1 cellular context compared by ENCODE assay signal in genomic region chr4:138267835-138268234, GRCh38.
TF ChIP-seq lines count a peak whose summit lies in the region.

No MANE protein-coding gene starts in this region.

TF ChIP-seq in H1, 55 proteins besides CTCF, POLR2A, EP300 and RAD21 (continued from another document):
- no peak for TF ChIP-seq CHD1 (IDR thresholded peaks at IDR 0.05; ENCODE audit: low read depth, low read length)
- no peak for TF ChIP-seq CHD2 (IDR thresholded peaks at IDR 0.05; ENCODE audit: low read length)
- TF ChIP-seq MAFK (IDR thresholded peaks at IDR 0.05; ENCODE audit: low read depth, low read length) = no peak
- TF ChIP-seq POLR2AphosphoS5 (IDR thresholded peaks at IDR 0.05; ENCODE audit: low read depth, low read length) = no peak
- TF ChIP-seq ATF2 (IDR thresholded peaks at IDR 0.05; ENCODE audit: low read length) = no peak
- no peak for TF ChIP-seq KDM5A (IDR thresholded peaks at IDR 0.05; ENCODE audit: low read length)
- no peak for TF ChIP-seq POU5F1 (IDR thresholded peaks at IDR 0.05; ENCODE audit: low read depth, low read length)
- TF ChIP-seq NRF1 (IDR thresholded peaks at IDR 0.05; ENCODE audit: low read depth, low read length) = no peak
